In the genomic region with DNA sequence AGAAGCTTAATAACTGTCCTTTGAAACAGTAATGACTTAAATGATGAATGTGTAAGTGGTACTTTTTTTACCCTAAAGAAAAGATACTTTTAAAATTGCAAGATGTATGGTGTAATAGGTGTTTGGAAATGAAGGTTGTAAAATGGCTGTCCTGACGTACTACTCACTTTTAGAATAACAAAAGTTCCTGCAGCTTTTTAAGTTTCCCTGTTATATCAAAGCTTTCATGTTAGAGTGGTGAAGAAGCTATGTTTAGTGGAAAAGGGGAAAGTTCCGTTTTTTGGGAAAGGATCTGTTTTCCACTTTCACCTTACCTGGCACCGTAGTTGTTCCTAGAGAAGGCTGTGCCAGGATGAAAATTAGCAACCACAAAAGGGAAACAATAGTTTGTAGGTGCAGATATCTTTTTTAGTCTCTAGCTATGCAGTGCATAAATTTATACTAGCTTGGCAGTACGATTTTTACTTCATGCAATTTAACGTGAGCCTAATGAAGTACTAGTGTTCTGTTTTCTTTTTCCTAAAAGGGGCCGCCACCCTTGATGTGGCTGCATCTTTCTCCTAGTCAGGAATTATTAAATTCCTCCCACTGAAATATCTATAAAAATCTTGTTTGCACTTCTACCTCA, we compare ENCODE assay signal across 8 cellular contexts. TPM values are rescaled to one million over a fixed set of nuclear protein-coding genes. Genes with fewer than 3 reads are reported as not detected.
DNase-seq lines count a peak whose midpoint lies in the region; ATAC-seq, FAIRE-seq and TF ChIP-seq lines count a peak whose summit lies in the region.

No MANE protein-coding gene starts in this region.

- TF ChIP-seq POLR2A in ovary (IDR thresholded peaks at IDR 0.05), result no peak
- TF ChIP-seq POLR2A in GM12891 (IDR thresholded peaks at IDR 0.05; ENCODE audit: low read depth, low read length), result no peak

- DNase-seq in EH (ENCODE audit: low read depth) (peak; percentile 7), ovary (no peak), GM12891 (ENCODE audit: insufficient read length, low spot score) (no peak), NCI-H1694 treated with DMSO at 0.1 percent for 48 hours (lab: John Stamatoyannopoulos, UW) (no peak), left colon (no peak)

- TF ChIP-seq CTCF in OCI-LY3 (IDR thresholded peaks at IDR 0.05; ENCODE audit: low read depth, low read length) (no peak), ovary (IDR thresholded peaks at IDR 0.05) (no peak)

- H3K4me1 ChIP-seq in OCI-LY3 (ENCODE audit: low read length) (peaks cover 28% of the 10 kb centered on the region), endocrine pancreas (ENCODE audit: control insufficient read depth, insufficient read depth, low read length) (peaks cover 31% of the 10 kb centered on the region), ovary (ENCODE audit: insufficient read depth) (peaks cover 2% of the 10 kb centered on the region)

- peaks cover 30% of the 10 kb centered on the region for H3K79me2 ChIP-seq in OCI-LY3 (ENCODE audit: low read length)

- H3K36me3 ChIP-seq in OCI-LY3 (replicated peaks; ENCODE audit: low read depth, low read length) (no peaks in the 10 kb centered on the region), endocrine pancreas (ENCODE audit: control insufficient read depth, insufficient read depth, low read length) (no peaks in the 10 kb centered on the region), ovary (no peaks in the 10 kb centered on the region)

- intact Hi-C loops in ovary (cut with DNase I) (loop anchor here in 1 of 4 donors (2.0 to 10.0 kb wide), 2 partner anchors 31 to 137 kb away; a partner anchor contains a TSS), left colon (cut with DNase I, micrococcal nuclease) (loop anchor here in 1 of 2 donors (2.0 kb wide), 1 partner anchor 207 kb away; no protein-coding TSS in a partner anchor)

- WGBS in ovary, 3 donors, result 3 to 6% (median 3%) methylated on average over 6 of the region's 6 CpGs

- TF ChIP-seq EP300 in ovary (IDR thresholded peaks at IDR 0.05), result no peak

- no peak overlapping the region for H3K27ac ChIP-seq in OCI-LY3 (ENCODE audit: low read length)
- H3K27ac ChIP-seq in ovary, result peak overlapping the region in 1 of 2 donors; percentile 93

- H3K27me3 ChIP-seq in OCI-LY3 (ENCODE audit: low read depth, low read length) (no peaks in the 10 kb centered on the region), endocrine pancreas (ENCODE audit: control insufficient read depth, insufficient read depth, low read length) (no peaks in the 10 kb centered on the region), ovary (no peaks in the 10 kb centered on the region)

- H4K20me1 ChIP-seq in OCI-LY3 (ENCODE audit: insufficient read depth, low read length), result no peaks in the 10 kb centered on the region

- no peak for FAIRE-seq in GM12891 (lab: Jason Lieb, UNC)

- peak overlapping the region; percentile 73 for H3K9ac ChIP-seq in OCI-LY3 (ENCODE audit: low read length)
- H3K9ac ChIP-seq in endocrine pancreas (ENCODE audit: control insufficient read depth, insufficient read depth, low read length), result no peak overlapping the region

- no peaks in the 10 kb centered on the region for H3K9me3 ChIP-seq in OCI-LY3 (ENCODE audit: insufficient read depth, low read length)
- no peaks in the 10 kb centered on the region for H3K9me3 ChIP-seq in endocrine pancreas (ENCODE audit: control insufficient read depth, low read length)
- H3K9me3 ChIP-seq in ovary, result no peaks in the 10 kb centered on the region

- no peak overlapping the region for H2AFZ ChIP-seq in OCI-LY3 (ENCODE audit: low read depth, low read length)

- ATAC-seq in HG02938 (IDR thresholded peaks at IDR 0.05; ENCODE audit: unreplicated experiment) (no peak), left colon (no peak)

- H3K4me3 ChIP-seq in OCI-LY3 (ENCODE audit: low read length) (peak overlapping the region; percentile 92), endocrine pancreas (ENCODE audit: control insufficient read depth, insufficient read depth, low read length) (peak overlapping the region; percentile 100), ovary (peak overlapping the region; percentile 78)

- H3K4me2 ChIP-seq in OCI-LY3 (ENCODE audit: low read length), result peak overlapping the region; percentile 91

TF ChIP-seq in GM12891, 5 proteins besides CTCF, POLR2A, EP300 and RAD21:
- TF ChIP-seq SPI1 (IDR thresholded peaks at IDR 0.05; ENCODE audit: low read depth, low read length), result no peak
- no peak for TF ChIP-seq POU2F2 (IDR thresholded peaks at IDR 0.05; ENCODE audit: low read depth, low read length)
- no peak for TF ChIP-seq PAX5 (IDR thresholded peaks at IDR 0.05; ENCODE audit: insufficient read depth, low read length, severe bottlenecking)
- TF ChIP-seq TAF1 (IDR thresholded peaks at IDR 0.05; ENCODE audit: low read depth, low read length), result no peak
- TF ChIP-seq POLR2AphosphoS5 (IDR thresholded peaks at IDR 0.05; ENCODE audit: low read depth, low read length), result no peak

RNA-seq across cellular contexts. Expression of a gene that starts 1.3 kb away (rescaled TPM):
- 10 to 100 TPM; 48.6 to 99.3 (median 77.8) TPM for total RNA-seq in ovary
- polyA plus RNA-seq in ovary, result 10 to 100 TPM; 14.9 to 44.2 TPM
- 27.1 TPM for polyA plus RNA-seq in GM12891 (2012; ENCODE audit: low read depth, missing spikeins)
- 10 to 100 TPM; 74.7 to 75.0 TPM for total RNA-seq in left colon
